ENCODE assay signal across 2 cellular contexts in genomic region chr6:69796081-69796626, GRCh38.
TF ChIP-seq lines count a peak whose summit lies in the region.

No MANE protein-coding gene starts in this region.

TF ChIP-seq in WTC11, 78 proteins besides CTCF, POLR2A, EP300 and RAD21 (continued from another document):
- TF ChIP-seq IRF2 (CRISPR knock-in tag; IDR thresholded peaks at IDR 0.05; ENCODE audit: borderline replicate concordance, low read depth): no peak
- TF ChIP-seq ATF2 (CRISPR knock-in tag; IDR thresholded peaks at IDR 0.05; ENCODE audit: borderline replicate concordance, low read depth): no peak
- no peak for TF ChIP-seq RELA (CRISPR knock-in tag; IDR thresholded peaks at IDR 0.05; ENCODE audit: borderline replicate concordance)
TF ChIP-seq in WTC11: peak in this region for 0.

TF ChIP-seq in H1, 55 proteins besides CTCF, POLR2A, EP300 and RAD21 (continued from another document):
- TF ChIP-seq SAP30 (IDR thresholded peaks at IDR 0.05; ENCODE audit: insufficient read depth, insufficient replicate concordance, low read length): peak; percentile 88
- TF ChIP-seq RXRA (IDR thresholded peaks at IDR 0.05; ENCODE audit: insufficient read depth, low read depth, low read length): no peak
- TF ChIP-seq HDAC6 (IDR thresholded peaks at IDR 0.05; ENCODE audit: low read depth, low read length): no peak
- TF ChIP-seq HDAC2 (IDR thresholded peaks at IDR 0.05; ENCODE audit: borderline replicate concordance in 1 of 2, low read depth in 2 of 2, low read length in 2 of 2): no peak
- no peak for TF ChIP-seq SRF (IDR thresholded peaks at IDR 0.05; ENCODE audit: low read depth, low read length)
- peak; percentile 57 for TF ChIP-seq CREB1 (IDR thresholded peaks at IDR 0.05)
- TF ChIP-seq RBBP5 (IDR thresholded peaks at IDR 0.05; ENCODE audit: borderline replicate concordance, low read depth, low read length): 0 out of 2 replicates have a peak, but pooled peaks have one; percentile 19
- TF ChIP-seq FOSL1 (IDR thresholded peaks at IDR 0.05; ENCODE audit: insufficient read depth, low read depth, low read length): no peak
- peak; percentile 55 to 57; a peak in 1 of 4 replicates for TF ChIP-seq SIN3A (conservative IDR thresholded peaks at IDR 0.05 in 1 of 2, IDR thresholded peaks at IDR 0.05 in 1 of 2; ENCODE audit: low read depth in 1 of 2, low read length in 2 of 2)
- TF ChIP-seq TBP (IDR thresholded peaks at IDR 0.05; ENCODE audit: low read depth, low read length): peak; percentile 60; the same call in 1 of the 2 replicates
- TF ChIP-seq POLR2AphosphoS5 (IDR thresholded peaks at IDR 0.05; ENCODE audit: low read depth, low read length): peak; percentile 86
